Comparison of ENCODE assay signal across 25 cellular contexts in the genomic region with DNA sequence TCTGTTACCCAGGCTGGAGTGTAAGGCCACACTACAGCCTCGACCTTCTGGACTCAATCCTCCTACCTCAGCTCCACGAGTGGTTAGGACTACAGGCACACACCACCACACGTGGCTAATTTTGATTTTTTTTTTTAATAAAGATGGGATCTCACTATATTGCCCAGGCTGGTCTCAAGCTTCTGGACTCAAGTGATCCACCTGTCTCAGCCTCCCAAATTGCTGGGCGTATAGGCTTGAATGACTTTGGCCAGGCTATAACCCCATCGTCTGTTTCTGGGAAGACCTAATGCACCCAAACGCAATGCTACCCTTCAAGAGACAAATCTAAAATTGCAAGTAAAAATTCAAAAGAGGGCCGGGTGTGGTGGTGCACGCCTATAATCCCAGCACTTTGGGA. TPM values are rescaled to one million over a fixed set of nuclear protein-coding genes. Genes with fewer than 3 reads are reported as not detected.
DNase-seq lines count a peak whose midpoint lies in the region; ATAC-seq, FAIRE-seq and TF ChIP-seq lines count a peak whose summit lies in the region.
"Had no signal": no experiment of that assay in that cellular context is flagged by ENCODE, and none has a peak within 500 bp of the region (broad histone marks: within the 10 kb centered on the region; RNA-seq: fewer than 3 reads in every experiment).

No MANE protein-coding gene starts in this region.

- POLR2A ChIA-PET in WTC11 (lab: Charles Lee): no interaction called here

- H3K36me3 Mint-ChIP-seq in activated naive CD8-positive, alpha-beta T cell treated with anti-CD3 and anti-CD28 coated beads for 36 hours: peaks cover 9% of the 10 kb centered on the region
- H3K36me3 Mint-ChIP-seq in activated naive CD8-positive, alpha-beta T cell treated with anti-CD3 and anti-CD28 coated beads, Interleukin-2, amount 50 U/mL, for 24 hours (ENCODE audit: low read depth): peaks cover 17% of the 10 kb centered on the region
- peaks cover 28% of the 10 kb centered on the region for H3K36me3 Mint-ChIP-seq in WTC11
- peaks cover 5% of the 10 kb centered on the region for H3K36me3 Mint-ChIP-seq in neural crest cell (ENCODE audit: low read depth)

- peak overlapping the region; percentile 54 for H3K27ac Mint-ChIP-seq in activated naive CD8-positive, alpha-beta T cell treated with anti-CD3 and anti-CD28 coated beads for 36 hours
- no peak overlapping the region for H3K27ac Mint-ChIP-seq in activated naive CD8-positive, alpha-beta T cell treated with anti-CD3 and anti-CD28 coated beads, Interleukin-2, amount 50 U/mL, for 24 hours
- H3K27ac Mint-ChIP-seq in WTC11 (no peak overlapping the region), neural crest cell (ENCODE audit: unreplicated experiment) (no peak overlapping the region)
- H3K27ac Mint-ChIP-seq: CD14-positive monocyte; CD4-positive, CD25-positive, alpha-beta regulatory T cell had no signal

- no peak overlapping the region for H3K27ac ChIP-seq in coronary artery
- H3K27ac ChIP-seq: BLaER1 had no signal

- no peaks in the 10 kb centered on the region for H3K9me3 Mint-ChIP-seq in activated naive CD8-positive, alpha-beta T cell treated with anti-CD3 and anti-CD28 coated beads for 36 hours
- H3K9me3 Mint-ChIP-seq in activated naive CD8-positive, alpha-beta T cell treated with anti-CD3 and anti-CD28 coated beads, Interleukin-2, amount 50 U/mL, for 24 hours: no peaks in the 10 kb centered on the region
- H3K9me3 Mint-ChIP-seq in WTC11 (no peaks in the 10 kb centered on the region), neural crest cell (no peaks in the 10 kb centered on the region)
- H3K9me3 Mint-ChIP-seq: CD14-positive monocyte; CD4-positive, alpha-beta memory T cell; CD4-positive, CD25-positive, alpha-beta regulatory T cell; CD8-positive, alpha-beta memory T cell had no signal

- TF ChIP-seq CTCF in WTC11 (IDR thresholded peaks at IDR 0.05) (no peak), neural crest cell (conservative IDR thresholded peaks at IDR 0.05) (no peak), coronary artery (IDR thresholded peaks at IDR 0.05) (no peak)

- no peak for FAIRE-seq in GM12892 (lab: Jason Lieb, UNC)
- FAIRE-seq: A204.1, GM12878, GM19239 had no signal

- H3K4me3 ChIP-seq in coronary artery: no peak overlapping the region
- H3K4me3 ChIP-seq: BLaER1, GM12878 had no signal

- ATAC-seq in activated naive CD8-positive, alpha-beta T cell treated with anti-CD3 and anti-CD28 coated beads, Interleukin-2, amount 50 U/mL, for 24 hours: no peak
- no peak for ATAC-seq in WTC11
- ATAC-seq: GM12878 had no signal

- H3K4me3 Mint-ChIP-seq in activated naive CD8-positive, alpha-beta T cell treated with anti-CD3 and anti-CD28 coated beads for 36 hours: no peak overlapping the region
- no peak overlapping the region for H3K4me3 Mint-ChIP-seq in activated naive CD8-positive, alpha-beta T cell treated with anti-CD3 and anti-CD28 coated beads, Interleukin-2, amount 50 U/mL, for 24 hours
- H3K4me3 Mint-ChIP-seq in WTC11 (no peak overlapping the region), neural crest cell (peak overlapping the region; percentile 59)
- H3K4me3 Mint-ChIP-seq: CD14-positive monocyte; CD4-positive, alpha-beta memory T cell; CD4-positive, CD25-positive, alpha-beta regulatory T cell; CD8-positive, alpha-beta memory T cell had no signal

- no peak for DNase-seq in activated naive CD8-positive, alpha-beta T cell treated with anti-CD3 and anti-CD28 coated beads for 36 hours
- DNase-seq in activated naive CD8-positive, alpha-beta T cell treated with anti-CD3 and anti-CD28 coated beads, Interleukin-2, amount 50 U/mL, for 24 hours: no peak
- DNase-seq in WTC11 (ENCODE audit: low spot score) (no peak), neural crest cell (ENCODE audit: low read depth, low spot score) (no peak), GM12892 (ENCODE audit: insufficient read length) (no peak), coronary artery (ENCODE audit: low spot score) (no peak)
- DNase-seq: 8988T; ACHN; BE2C; C1 segment of cervical spinal cord; CD4-positive, alpha-beta memory T cell; CD4-positive, CD25-positive, alpha-beta regulatory T cell; CD8-positive, alpha-beta memory T cell; COR-L47; DMS153; DMS53; DMS79; DND-41; EL; GDM1 had no signal

- no peaks in the 10 kb centered on the region for H3K27me3 Mint-ChIP-seq in activated naive CD8-positive, alpha-beta T cell treated with anti-CD3 and anti-CD28 coated beads for 36 hours
- no peaks in the 10 kb centered on the region for H3K27me3 Mint-ChIP-seq in activated naive CD8-positive, alpha-beta T cell treated with anti-CD3 and anti-CD28 coated beads, Interleukin-2, amount 50 U/mL, for 24 hours
- H3K27me3 Mint-ChIP-seq in WTC11 (ENCODE audit: low read depth) (no peaks in the 10 kb centered on the region), neural crest cell (ENCODE audit: low read depth) (no peaks in the 10 kb centered on the region)
- H3K27me3 Mint-ChIP-seq: CD4-positive, alpha-beta memory T cell; CD4-positive, CD25-positive, alpha-beta regulatory T cell; CD8-positive, alpha-beta memory T cell had no signal

- no peak for TF ChIP-seq POLR2A in GM12892 (IDR thresholded peaks at IDR 0.05; ENCODE audit: low read depth, low read length)

- CTCF ChIA-PET in WTC11 (lab: Charles Lee): no interaction called here

- peaks cover 3% of the 10 kb centered on the region for H3K4me1 Mint-ChIP-seq in activated naive CD8-positive, alpha-beta T cell treated with anti-CD3 and anti-CD28 coated beads for 36 hours
- peaks cover 4% of the 10 kb centered on the region for H3K4me1 Mint-ChIP-seq in activated naive CD8-positive, alpha-beta T cell treated with anti-CD3 and anti-CD28 coated beads, Interleukin-2, amount 50 U/mL, for 24 hours
- H3K4me1 Mint-ChIP-seq in WTC11: no peaks in the 10 kb centered on the region
- H3K4me1 Mint-ChIP-seq in neural crest cell: peaks cover 6% of the 10 kb centered on the region

TF ChIP-seq in WTC11, 78 proteins besides CTCF, POLR2A, EP300 and RAD21:
- TF ChIP-seq TCF7 (CRISPR knock-in tag; IDR thresholded peaks at IDR 0.05; ENCODE audit: low read depth): no peak
- TF ChIP-seq ZNF121 (CRISPR knock-in tag; IDR thresholded peaks at IDR 0.05): peak; percentile 53; the same call in 1 of the 2 replicates
TF ChIP-seq in WTC11: peak in this region for 1.

RNA-seq across cellular contexts. Expression of a gene that starts 52.1 kb away (rescaled TPM):
- total RNA-seq in activated naive CD8-positive, alpha-beta T cell treated with anti-CD3 and anti-CD28 coated beads for 36 hours: 100 to 1,000 TPM; 148 to 151 TPM
- 107 to 125 TPM (median 109 TPM) in 3 replicates for total RNA-seq in WTC11 (2021)
- total RNA-seq in neural crest cell: 113 and 114 TPM in 2 replicates
- polyA plus RNA-seq in GM12892 (2012; ENCODE audit: missing spikeins): 136 TPM

RNA-seq across cellular contexts. Expression of a gene that starts 52.4 kb away (rescaled TPM):
- 10 to 100 TPM; 66.8 to 67.0 TPM for total RNA-seq in activated naive CD8-positive, alpha-beta T cell treated with anti-CD3 and anti-CD28 coated beads for 36 hours
- total RNA-seq in WTC11 (2021) (41.8 to 45.0 TPM (median 41.8 TPM) in 3 replicates), neural crest cell (53.9 and 54.5 TPM in 2 replicates)
- 42.9 TPM for polyA plus RNA-seq in GM12892 (2012; ENCODE audit: missing spikeins)
